In the genomic region with DNA sequence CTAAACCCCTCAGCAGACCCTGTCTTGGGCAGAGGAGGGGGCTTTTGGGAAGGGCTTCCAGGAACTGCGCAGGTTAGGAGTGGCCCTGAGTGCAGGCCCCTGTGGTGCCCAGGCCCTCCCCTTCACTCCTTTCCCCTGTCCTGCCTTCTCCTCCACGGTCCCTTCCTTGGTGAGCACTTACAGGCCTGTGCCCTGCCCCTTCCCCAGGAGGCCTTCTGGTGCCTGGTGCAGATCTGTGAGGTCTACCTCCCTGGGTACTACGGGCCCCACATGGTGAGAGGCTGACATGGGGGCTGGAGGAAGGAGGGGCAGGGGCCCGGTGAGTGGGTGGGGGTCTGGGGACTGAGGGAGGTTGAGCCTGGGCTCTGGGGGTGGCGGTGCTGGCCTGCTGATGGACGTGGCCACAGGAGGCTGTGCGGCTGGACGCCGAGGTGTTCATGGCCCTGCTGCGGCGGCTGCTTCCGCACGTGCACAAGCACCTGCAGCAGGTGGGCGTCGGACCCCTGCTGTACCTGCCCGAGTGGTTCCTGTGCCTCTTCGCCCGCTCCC, we compare ENCODE assay signal across 2 cellular contexts.
TF ChIP-seq lines count a peak whose summit lies in the region.

No MANE protein-coding gene starts in this region.

TF ChIP-seq in WTC11, 78 proteins besides CTCF, POLR2A, EP300 and RAD21:
- no peak for TF ChIP-seq MXD4 (CRISPR knock-in tag; IDR thresholded peaks at IDR 0.05; ENCODE audit: borderline replicate concordance)
- TF ChIP-seq ZNF263 (CRISPR knock-in tag; IDR thresholded peaks at IDR 0.05; ENCODE audit: low read depth), result no peak
- TF ChIP-seq NFATC4 (CRISPR knock-in tag; IDR thresholded peaks at IDR 0.05), result no peak
- TF ChIP-seq, protein P1, sequence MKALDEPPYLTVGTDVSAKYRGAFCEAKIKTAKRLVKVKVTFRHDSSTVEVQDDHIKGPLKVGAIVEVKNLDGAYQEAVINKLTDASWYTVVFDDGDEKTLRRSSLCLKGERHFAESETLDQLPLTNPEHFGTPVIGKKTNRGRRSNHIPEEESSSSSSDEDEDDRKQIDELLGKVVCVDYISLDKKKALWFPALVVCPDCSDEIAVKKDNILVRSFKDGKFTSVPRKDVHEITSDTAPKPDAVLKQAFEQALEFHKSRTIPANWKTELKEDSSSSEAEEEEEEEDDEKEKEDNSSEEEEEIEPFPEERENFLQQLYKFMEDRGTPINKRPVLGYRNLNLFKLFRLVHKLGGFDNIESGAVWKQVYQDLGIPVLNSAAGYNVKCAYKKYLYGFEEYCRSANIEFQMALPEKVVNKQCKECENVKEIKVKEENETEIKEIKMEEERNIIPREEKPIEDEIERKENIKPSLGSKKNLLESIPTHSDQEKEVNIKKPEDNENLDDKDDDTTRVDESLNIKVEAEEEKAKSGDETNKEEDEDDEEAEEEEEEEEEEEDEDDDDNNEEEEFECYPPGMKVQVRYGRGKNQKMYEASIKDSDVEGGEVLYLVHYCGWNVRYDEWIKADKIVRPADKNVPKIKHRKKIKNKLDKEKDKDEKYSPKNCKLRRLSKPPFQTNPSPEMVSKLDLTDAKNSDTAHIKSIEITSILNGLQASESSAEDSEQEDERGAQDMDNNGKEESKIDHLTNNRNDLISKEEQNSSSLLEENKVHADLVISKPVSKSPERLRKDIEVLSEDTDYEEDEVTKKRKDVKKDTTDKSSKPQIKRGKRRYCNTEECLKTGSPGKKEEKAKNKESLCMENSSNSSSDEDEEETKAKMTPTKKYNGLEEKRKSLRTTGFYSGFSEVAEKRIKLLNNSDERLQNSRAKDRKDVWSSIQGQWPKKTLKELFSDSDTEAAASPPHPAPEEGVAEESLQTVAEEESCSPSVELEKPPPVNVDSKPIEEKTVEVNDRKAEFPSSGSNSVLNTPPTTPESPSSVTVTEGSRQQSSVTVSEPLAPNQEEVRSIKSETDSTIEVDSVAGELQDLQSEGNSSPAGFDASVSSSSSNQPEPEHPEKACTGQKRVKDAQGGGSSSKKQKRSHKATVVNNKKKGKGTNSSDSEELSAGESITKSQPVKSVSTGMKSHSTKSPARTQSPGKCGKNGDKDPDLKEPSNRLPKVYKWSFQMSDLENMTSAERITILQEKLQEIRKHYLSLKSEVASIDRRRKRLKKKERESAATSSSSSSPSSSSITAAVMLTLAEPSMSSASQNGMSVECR (CRISPR knock-in tag; IDR thresholded peaks at IDR 0.05; ENCODE audit: borderline replicate concordance), result no peak
- 0 out of 2 replicates have a peak, but pooled peaks have one; percentile 29 for TF ChIP-seq RELA (CRISPR knock-in tag; IDR thresholded peaks at IDR 0.05; ENCODE audit: borderline replicate concordance)
- no peak for TF ChIP-seq IRF2 (CRISPR knock-in tag; IDR thresholded peaks at IDR 0.05; ENCODE audit: borderline replicate concordance, low read depth)

TF ChIP-seq in H1, 55 proteins besides CTCF, POLR2A, EP300 and RAD21:
- TF ChIP-seq TAF1 (IDR thresholded peaks at IDR 0.05; ENCODE audit: low read depth, low read length), result no peak
- no peak for TF ChIP-seq NANOG (IDR thresholded peaks at IDR 0.05; ENCODE audit: insufficient read depth, low read depth, low read length, poor library complexity, severe bottlenecking)
- no peak for TF ChIP-seq TAF7 (optimal IDR thresholded peaks at IDR 0.05; ENCODE audit: borderline replicate concordance, low read depth, low read length)
- TF ChIP-seq CHD2 (IDR thresholded peaks at IDR 0.05; ENCODE audit: low read length), result no peak
- no peak for TF ChIP-seq CHD1 (IDR thresholded peaks at IDR 0.05; ENCODE audit: low read depth, low read length)
- TF ChIP-seq EZH2 (IDR thresholded peaks at IDR 0.05; ENCODE audit: low read depth, low read length, severe bottlenecking), result no peak
- TF ChIP-seq RBBP5 (IDR thresholded peaks at IDR 0.05; ENCODE audit: borderline replicate concordance, low read depth, low read length), result no peak
- TF ChIP-seq POLR2AphosphoS5 (IDR thresholded peaks at IDR 0.05; ENCODE audit: low read depth, low read length), result no peak
- no peak for TF ChIP-seq CBX5 (IDR thresholded peaks at IDR 0.05; ENCODE audit: low read depth, low read length)
- TF ChIP-seq SAP30 (IDR thresholded peaks at IDR 0.05; ENCODE audit: insufficient read depth, insufficient replicate concordance, low read length), result no peak
- TF ChIP-seq, protein P2, sequence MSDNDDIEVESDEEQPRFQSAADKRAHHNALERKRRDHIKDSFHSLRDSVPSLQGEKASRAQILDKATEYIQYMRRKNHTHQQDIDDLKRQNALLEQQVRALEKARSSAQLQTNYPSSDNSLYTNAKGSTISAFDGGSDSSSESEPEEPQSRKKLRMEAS (IDR thresholded peaks at IDR 0.05), result no peak
- TF ChIP-seq, protein P3, sequence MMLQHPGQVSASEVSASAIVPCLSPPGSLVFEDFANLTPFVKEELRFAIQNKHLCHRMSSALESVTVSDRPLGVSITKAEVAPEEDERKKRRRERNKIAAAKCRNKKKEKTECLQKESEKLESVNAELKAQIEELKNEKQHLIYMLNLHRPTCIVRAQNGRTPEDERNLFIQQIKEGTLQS (IDR thresholded peaks at IDR 0.05; ENCODE audit: insufficient read depth, low read depth, low read length), result no peak
- no peak for TF ChIP-seq SP1 (IDR thresholded peaks at IDR 0.05; ENCODE audit: low read depth, low read length)
- TF ChIP-seq JUN (IDR thresholded peaks at IDR 0.05; ENCODE audit: low read depth, low read length), result no peak
